8 cellular contexts compared by ENCODE assay signal in the genomic region with DNA sequence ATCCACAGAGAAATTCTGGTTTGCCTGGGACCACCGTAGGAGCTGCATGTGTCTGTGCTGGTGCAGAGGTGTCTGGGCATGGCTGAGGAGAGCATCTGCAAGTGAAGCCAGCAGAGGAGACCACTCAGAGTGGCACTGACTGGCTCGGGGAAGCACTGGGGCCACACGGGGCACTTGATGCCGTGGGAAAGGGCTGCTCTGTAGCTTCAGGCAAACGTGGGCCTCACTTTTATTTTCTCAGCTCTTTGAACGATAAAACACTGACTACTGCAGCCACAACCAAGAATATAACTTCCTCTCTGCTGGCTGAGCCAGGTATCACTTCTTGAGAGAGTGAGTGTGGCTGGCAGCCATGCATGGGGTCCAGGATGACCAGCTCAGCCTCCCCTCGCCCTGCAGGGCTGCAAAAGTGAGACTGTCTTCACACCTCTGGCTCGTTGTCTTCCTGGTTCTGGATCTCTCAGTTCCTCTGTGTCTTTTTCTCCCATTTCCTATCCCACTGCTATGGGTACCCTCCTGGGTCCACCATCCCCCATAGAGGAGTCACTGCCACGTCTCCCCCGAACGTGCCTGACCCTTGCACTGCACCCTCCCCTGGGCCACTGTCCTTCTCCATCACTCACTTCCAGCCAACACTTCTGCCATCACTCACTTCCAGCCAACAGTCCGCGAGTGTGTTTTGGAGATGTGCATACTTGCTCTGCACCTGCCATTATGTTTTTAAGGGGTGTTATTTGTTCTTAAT.
DNase-seq lines count a peak whose midpoint lies in the region; ATAC-seq lines count a peak whose summit lies in the region.

No MANE protein-coding gene starts in this region.

- no peaks in the 10 kb centered on the region for H3K9me3 ChIP-seq in CD4-positive, alpha-beta memory T cell (ENCODE audit: control insufficient read depth in 1 of 2, low read length in 2 of 2)

- H3K27ac Mint-ChIP-seq in CD4-positive, alpha-beta memory T cell = peak overlapping the region; percentile 87 to 96 (median 95)
- peak overlapping the region; percentile 98 for H3K27ac Mint-ChIP-seq in T-helper 1 cell treated with Interleukin-12 subunit alpha and Interleukin-12 subunit beta and Interleukin-4 antibody, amounts not matched to agents 30 μg/mL and 1 μg/mL, for 36 hours

- peaks cover 84% of the 10 kb centered on the region for H3K4me1 ChIP-seq in CD4-positive, alpha-beta memory T cell (ENCODE audit: insufficient read depth, low read length)

- H3K27me3 Mint-ChIP-seq in CD4-positive, alpha-beta memory T cell = no peaks in the 10 kb centered on the region
- H3K27me3 Mint-ChIP-seq in T-helper 1 cell treated with Interleukin-12 subunit alpha and Interleukin-12 subunit beta and Interleukin-4 antibody, amounts not matched to agents 30 μg/mL and 1 μg/mL, for 36 hours (ENCODE audit: low read depth) = no peaks in the 10 kb centered on the region

- peaks cover 12 to 28% of the 10 kb centered on the region in 2 donors for H3K36me3 Mint-ChIP-seq in CD4-positive, alpha-beta memory T cell
- peaks cover 47% of the 10 kb centered on the region for H3K36me3 Mint-ChIP-seq in T-helper 1 cell treated with Interleukin-12 subunit alpha and Interleukin-12 subunit beta and Interleukin-4 antibody, amounts not matched to agents 30 μg/mL and 1 μg/mL, for 36 hours (ENCODE audit: low read depth)

- peaks cover 0 to 2% (median 0%) of the 10 kb centered on the region in 8 donors for H3K9me3 Mint-ChIP-seq in CD4-positive, alpha-beta memory T cell
- H3K9me3 Mint-ChIP-seq in T-helper 1 cell treated with Interleukin-12 subunit alpha and Interleukin-12 subunit beta and Interleukin-4 antibody, amounts not matched to agents 30 μg/mL and 1 μg/mL, for 36 hours = peaks cover 12% of the 10 kb centered on the region

- intact Hi-C loops in CD4-positive, alpha-beta memory T cell (cut with micrococcal nuclease) = loop anchor here (1.0 to 5.0 kb wide), 4 partner anchors 9 to 67 kb away; no protein-coding TSS in a partner anchor

- H3K27ac ChIP-seq in CD4-positive, alpha-beta memory T cell (ENCODE audit: low read depth, low read length) = peak overlapping the region; percentile 50

- peaks cover 66 to 94% (median 77%) of the 10 kb centered on the region in 4 donors for H3K4me1 Mint-ChIP-seq in CD4-positive, alpha-beta memory T cell
- H3K4me1 Mint-ChIP-seq in T-helper 1 cell treated with Interleukin-12 subunit alpha and Interleukin-12 subunit beta and Interleukin-4 antibody, amounts not matched to agents 30 μg/mL and 1 μg/mL, for 36 hours (ENCODE audit: low read depth) = peaks cover 75% of the 10 kb centered on the region

- H3K4me3 ChIP-seq in CD4-positive, alpha-beta memory T cell (ENCODE audit: low read length in 2 of 2) = peak overlapping the region in 1 of 2 donors; percentile 3

- H3K27me3 ChIP-seq in CD4-positive, alpha-beta memory T cell (ENCODE audit: insufficient read depth, low read length) = no peaks in the 10 kb centered on the region

- POLR2A ChIA-PET in CD4-positive, alpha-beta memory T cell (lab: Charles Lee; ENCODE audit: partially characterized antibody) = interaction anchor here (0.8 to 4.1 kb wide), 18 partner anchors 8 to 141 kb away, joined by 3 to 51 read pairs (median 4); no protein-coding TSS in a partner anchor

- no peaks in the 10 kb centered on the region for H3K36me3 ChIP-seq in CD4-positive, alpha-beta memory T cell (ENCODE audit: insufficient read depth, low read length)

- DNase-seq in CD4-positive, alpha-beta memory T cell = peak in 3 of 5 donors; percentile 32 to 43 (median 39)
- DNase-seq in mesenteric fat pad (ENCODE audit: low spot score) (peak; percentile 53), NCI-H1105 treated with DMSO at 0.1 percent for 48 hours (lab: John Stamatoyannopoulos, UW) (no peak), LoVo (ENCODE audit: low spot score) (no peak), GDM1 (lab: John Stamatoyannopoulos, UW) (no peak)

- H3K4me3 Mint-ChIP-seq in CD4-positive, alpha-beta memory T cell = peak overlapping the region; percentile 71 to 92 (median 86)
- H3K4me3 Mint-ChIP-seq in T-helper 1 cell treated with Interleukin-12 subunit alpha and Interleukin-12 subunit beta and Interleukin-4 antibody, amounts not matched to agents 30 μg/mL and 1 μg/mL, for 36 hours = peak overlapping the region; percentile 71

- ATAC-seq in GM21515 (IDR thresholded peaks at IDR 0.05; ENCODE audit: unreplicated experiment) (peak; percentile 71), GM21528 (IDR thresholded peaks at IDR 0.05; ENCODE audit: low FRiP score, unreplicated experiment) (no peak)

- CTCF ChIA-PET in CD4-positive, alpha-beta memory T cell (lab: Charles Lee; ENCODE audit: partially characterized antibody) = interaction anchor here (0.8 to 5.3 kb wide), 10 partner anchors 8 to 214 kb away, joined by 3 to 29 read pairs (median 5); no protein-coding TSS in a partner anchor

Comparison
In these comparisons a context has a peak if more than half of its experiments do, and no peak if none do; other contexts are left out.
1. DNase-seq: peak in CD4-positive, alpha-beta memory T cell (3 of 5) and mesenteric fat pad (single experiment); none in NCI-H1105 treated with DMSO at 0.1 percent for 48 hours (single experiment), LoVo (single experiment) and GDM1 (single experiment).